10 cellular contexts compared by ENCODE assay signal in the genomic region with DNA sequence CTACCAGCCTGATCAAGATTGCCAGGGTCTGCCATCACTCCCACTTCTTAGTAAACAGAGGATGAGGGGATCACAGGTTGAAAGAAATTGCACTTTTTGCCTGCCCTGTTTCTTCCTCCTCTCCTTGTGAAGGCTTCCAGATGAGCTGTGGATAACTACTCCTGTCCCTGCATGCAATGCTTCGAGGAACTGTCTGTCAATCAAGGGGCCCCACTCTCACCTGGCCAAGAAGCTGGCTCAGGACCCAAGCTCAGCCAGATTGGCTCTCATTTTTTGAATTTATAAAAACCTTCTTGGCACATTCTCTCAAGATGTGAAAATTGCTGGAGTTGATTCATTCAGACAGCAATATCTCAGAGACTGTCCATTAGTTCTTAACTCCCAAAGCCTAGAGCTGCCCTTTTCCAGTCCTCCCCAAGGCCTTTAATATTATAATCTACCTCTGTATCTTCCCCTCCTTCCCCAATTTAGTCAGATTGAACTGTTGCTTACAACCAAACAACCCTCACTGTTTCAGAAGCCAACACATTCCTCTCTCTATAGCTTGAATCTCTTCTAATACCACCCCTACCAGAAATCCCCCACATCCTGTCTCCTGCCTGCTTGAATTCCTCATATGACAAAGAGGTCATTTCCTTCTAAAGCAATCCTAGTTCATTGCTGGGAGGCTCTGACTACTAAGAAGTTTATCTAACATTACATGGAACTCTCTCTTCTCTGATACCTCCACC. TPM values are rescaled to one million over a fixed set of nuclear protein-coding genes. Genes with fewer than 3 reads are reported as not detected.
DNase-seq lines count a peak whose midpoint lies in the region; ATAC-seq, FAIRE-seq and TF ChIP-seq lines count a peak whose summit lies in the region.
"Had no signal": no experiment of that assay in that cellular context is flagged by ENCODE, and none has a peak within 500 bp of the region (broad histone marks: within the 10 kb centered on the region; RNA-seq: fewer than 3 reads in every experiment).

No MANE protein-coding gene starts in this region.

- no peak for TF ChIP-seq CTCF in CD14-positive monocyte (IDR thresholded peaks at IDR 0.05)
- TF ChIP-seq CTCF in neural crest cell (conservative IDR thresholded peaks at IDR 0.05), result no peak
- no peak for TF ChIP-seq CTCF in D721Med (IDR thresholded peaks at IDR 0.05; ENCODE audit: insufficient read depth, missing control alignments)

- H3K27me3 Mint-ChIP-seq in CD14-positive monocyte (ENCODE audit: low read depth in 3 of 3) (peaks cover 0 to 1% (median 1%) of the 10 kb centered on the region in 3 donors), neural crest cell (ENCODE audit: low read depth) (no peaks in the 10 kb centered on the region)
- H3K27me3 Mint-ChIP-seq in dendritic cell treated with granulocyte-macrophage colony-stimulating factor and Interleukin-4, amounts not matched to agents 40 ng/mL and 50 ng/mL, for 4 days, result no peaks in the 10 kb centered on the region

- no peak for FAIRE-seq in D721Med (lab: Jason Lieb, UNC)

- DNase-seq in CD14-positive monocyte (ENCODE audit: low spot score) (no peak), neural crest cell (ENCODE audit: low read depth, low spot score) (no peak), DMS79 (lab: John Stamatoyannopoulos, UW) (no peak), D721Med (ENCODE audit: insufficient read length, low spot score) (no peak), Ammon's horn (ENCODE audit: low spot score) (no peak), RKO (ENCODE audit: low spot score) (no peak)
- DNase-seq: NCI-H1417; stimulated activated CD4-positive, alpha-beta T cell treated with anti-CD3 and anti-CD28 coated beads, Interleukin-1b, Interleukin-23, amount 100 ng/mL, for 48 hours had no signal

- H3K9me3 Mint-ChIP-seq in CD14-positive monocyte, result peaks cover 0 to 3% (median 0%) of the 10 kb centered on the region in 7 donors
- H3K9me3 Mint-ChIP-seq in dendritic cell treated with granulocyte-macrophage colony-stimulating factor and Interleukin-4, amounts not matched to agents 40 ng/mL and 50 ng/mL, for 4 days, result no peaks in the 10 kb centered on the region
- no peaks in the 10 kb centered on the region for H3K9me3 Mint-ChIP-seq in neural crest cell

- H3K36me3 Mint-ChIP-seq in CD14-positive monocyte (peaks cover 4% of the 10 kb centered on the region in 2 donors), neural crest cell (ENCODE audit: low read depth) (peaks cover 5% of the 10 kb centered on the region)
- no peaks in the 10 kb centered on the region for H3K36me3 Mint-ChIP-seq in dendritic cell treated with granulocyte-macrophage colony-stimulating factor and Interleukin-4, amounts not matched to agents 40 ng/mL and 50 ng/mL, for 4 days (ENCODE audit: low read depth)

- H3K27ac Mint-ChIP-seq in CD14-positive monocyte, result peak overlapping the region; percentile 85 to 93 (median 91)
- peak overlapping the region; percentile 31 for H3K27ac Mint-ChIP-seq in dendritic cell treated with granulocyte-macrophage colony-stimulating factor and Interleukin-4, amounts not matched to agents 40 ng/mL and 50 ng/mL, for 4 days
- peak overlapping the region; percentile 12 for H3K27ac Mint-ChIP-seq in neural crest cell (ENCODE audit: unreplicated experiment)

- H3K4me3 Mint-ChIP-seq in CD14-positive monocyte (peak overlapping the region in 1 of 2 donors; percentile 58), neural crest cell (no peak overlapping the region)
- no peak overlapping the region for H3K4me3 Mint-ChIP-seq in dendritic cell treated with granulocyte-macrophage colony-stimulating factor and Interleukin-4, amounts not matched to agents 40 ng/mL and 50 ng/mL, for 4 days

- H3K4me1 Mint-ChIP-seq in CD14-positive monocyte (peaks cover 77% of the 10 kb centered on the region), neural crest cell (peaks cover 39% of the 10 kb centered on the region)
- peaks cover 70% of the 10 kb centered on the region for H3K4me1 Mint-ChIP-seq in dendritic cell treated with granulocyte-macrophage colony-stimulating factor and Interleukin-4, amounts not matched to agents 40 ng/mL and 50 ng/mL, for 4 days (ENCODE audit: low read depth)

- peak; percentile 66 for ATAC-seq in HG03039 (IDR thresholded peaks at IDR 0.05; ENCODE audit: unreplicated experiment)

- intact Hi-C loops in CD14-positive monocyte (cut with micrococcal nuclease), result no loop called here
- intact Hi-C loops in dendritic cell treated with granulocyte-macrophage colony-stimulating factor and Interleukin-4, amounts not matched to agents 40 ng/mL and 50 ng/mL, for 4 days (cut with micrococcal nuclease), result no loop called here

RNA-seq across cellular contexts. Expression of a gene that starts 11.3 kb away (rescaled TPM):
- polyA plus RNA-seq in CD14-positive monocyte, result 10 to 100 TPM; 10.7 to 19.7 TPM
- total RNA-seq in neural crest cell, result 422 and 435 TPM in 2 replicates

Comparison
In these comparisons a context has a peak if more than half of its experiments do, and no peak if none do; other contexts are left out.
1. H3K27ac Mint-ChIP-seq: peak in every context shown above with its lines; median percentile 91 in CD14-positive monocyte; 31 in dendritic cell treated with granulocyte-macrophage colony-stimulating factor and Interleukin-4, amounts not matched to agents 40 ng/mL and 50 ng/mL, for 4 days; 12 in neural crest cell.